In the genomic region with DNA sequence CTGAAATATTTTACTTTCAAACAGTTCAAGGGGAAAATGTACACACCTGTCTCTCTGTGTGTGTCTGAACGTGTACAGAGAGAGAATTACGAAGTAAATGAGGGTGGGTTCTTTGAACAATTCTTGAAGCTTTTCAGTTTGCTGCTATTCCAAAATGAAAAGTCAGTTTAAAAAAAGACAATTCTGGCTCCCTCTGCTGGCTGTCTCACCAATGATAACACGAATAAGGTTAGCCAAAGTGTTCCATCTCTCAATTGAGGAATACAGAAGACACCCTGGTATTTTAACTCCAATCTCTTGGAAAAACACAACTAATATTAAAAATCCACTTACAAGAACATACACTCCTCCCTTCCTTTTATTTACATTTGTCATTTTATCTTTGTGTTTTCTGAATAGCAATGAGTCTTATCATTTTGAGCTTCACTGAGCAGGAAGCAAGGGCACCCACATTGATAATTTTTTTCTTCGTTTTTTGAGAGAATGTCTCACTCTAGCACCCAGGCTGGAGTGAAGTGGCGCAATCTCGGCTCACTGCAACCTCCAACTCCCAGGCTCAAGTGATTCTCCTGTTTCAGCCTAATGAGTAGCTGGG, we compare ENCODE assay signal across 9 cellular contexts. TPM values are rescaled to one million over a fixed set of nuclear protein-coding genes. Genes with fewer than 3 reads are reported as not detected.
DNase-seq lines count a peak whose midpoint lies in the region; ATAC-seq, FAIRE-seq and TF ChIP-seq lines count a peak whose summit lies in the region.
"Had no signal": no experiment of that assay in that cellular context is flagged by ENCODE, and none has a peak within 500 bp of the region (broad histone marks: within the 10 kb centered on the region; RNA-seq: fewer than 3 reads in every experiment).

No MANE protein-coding gene starts in this region.

- peak; percentile 71 for FAIRE-seq in H1 (lab: Jason Lieb, UNC)

- TF ChIP-seq RAD21 in H1 (IDR thresholded peaks at IDR 0.05 in 1 of 2, conservative IDR thresholded peaks at IDR 0.05 in 1 of 2; ENCODE audit: low read depth in 2 of 2, low read length in 2 of 2) = peak; percentile 41 to 44

- H3K79me1 ChIP-seq in H1 (ENCODE audit: low read depth, low read length) = no peaks in the 10 kb centered on the region

- no peak overlapping the region for H3K23ac ChIP-seq in H1 (ENCODE audit: insufficient read length)

- no peaks in the 10 kb centered on the region for H3K9me2 ChIP-seq in GM23338 (ENCODE audit: insufficient read depth)

- no peak overlapping the region for H3K56ac ChIP-seq in H1 (replicated peaks; ENCODE audit: insufficient read length, low read depth, low read length)

- POLR2A ChIA-PET in H1 (lab: Charles Lee; ENCODE audit: partially characterized antibody) = interaction anchor here (0.9 to 3.1 kb wide), 8 partner anchors 9 to 130 kb away, joined by 3 to 12 read pairs (median 3); partner anchors contain the start of gene EFTUD2

- no peak overlapping the region for H2AFZ ChIP-seq in GM23338
- no peak overlapping the region for H2AFZ ChIP-seq in H1 (ENCODE audit: low read length)
- no peak overlapping the region for H2AFZ ChIP-seq in osteoblast (ENCODE audit: low read length)

- no peaks in the 10 kb centered on the region for H3K23me2 ChIP-seq in H1 (ENCODE audit: low read depth, low read length)

- H3K27me3 ChIP-seq in GM23338 (ENCODE audit: insufficient read depth) (no peaks in the 10 kb centered on the region), H1 (replicated peaks in 1 of 4; ENCODE audit: control insufficient read depth in 3 of 4, extremely low read depth in 1 of 4, insufficient read depth in 3 of 4, low read length in 3 of 4) (no peaks in the 10 kb centered on the region), osteoblast (ENCODE audit: insufficient read depth, low read length) (no peaks in the 10 kb centered on the region)

- H3K9ac ChIP-seq in H1 (replicated peaks in 1 of 4; ENCODE audit: extremely low read depth in 1 of 4, low read depth in 3 of 4, low read length in 3 of 4) = no peak overlapping the region

- H3K4me2 ChIP-seq in GM23338 (no peak overlapping the region), H1 (ENCODE audit: insufficient read depth in 1 of 2, low read depth in 2 of 2, low read length in 2 of 2) (no peak overlapping the region), osteoblast (ENCODE audit: insufficient read depth, low read length) (no peak overlapping the region)

- no peaks in the 10 kb centered on the region for H3K9me3 ChIP-seq in H1 (ENCODE audit: insufficient read depth in 2 of 2, low read depth in 1 of 2, low read length in 1 of 2)
- H3K9me3 ChIP-seq in osteoblast (ENCODE audit: low read depth, low read length) = no peaks in the 10 kb centered on the region

- DNase-seq in Calu3 (peak; percentile 52), GM23338 (ENCODE audit: low spot score) (peak; percentile 72), RKO (ENCODE audit: low spot score) (peak; percentile 57), H1 (ENCODE audit: low read depth in 1 of 2, low spot score in 2 of 2) (no peak), osteoblast (ENCODE audit: insufficient read length, low spot score, missing footprints) (peak; percentile 87), H4 (ENCODE audit: low spot score) (no peak)

- BruUV-seq in Calu3 (replicated peaks; lab: Mats Ljungman, UMichigan) = no TSS peak

- peaks cover 77% of the 10 kb centered on the region for H3K36me3 ChIP-seq in GM23338 (ENCODE audit: insufficient read depth)
- peaks cover 30 to 73% (median 58%) of the 10 kb centered on the region in 4 experiments for H3K36me3 ChIP-seq in H1 (ENCODE audit: control insufficient read depth in 2 of 4, insufficient read depth in 4 of 4, low read length in 3 of 4)
- H3K36me3 ChIP-seq in osteoblast (ENCODE audit: insufficient read depth, low read length) = peaks cover 74% of the 10 kb centered on the region

- H3K4me1 Mint-ChIP-seq in Calu3 (ENCODE audit: low read depth, unreplicated experiment) (no peaks in the 10 kb centered on the region), GM23338 (no peaks in the 10 kb centered on the region)

- H3F3A ChIP-seq in GM23338 (replicated peaks; ENCODE audit: low read depth) = peaks cover 22% of the 10 kb centered on the region; the same call in 1 of the 2 replicates

- H3K27me3 Mint-ChIP-seq in Calu3 (ENCODE audit: unreplicated experiment) = no peaks in the 10 kb centered on the region
- peaks cover 3% of the 10 kb centered on the region for H3K27me3 Mint-ChIP-seq in GM23338 (ENCODE audit: insufficient read depth, low read depth, poor library complexity)

- CTCF ChIA-PET in Calu3 (lab: Charles Lee) (interaction anchor here (1.0 to 3.1 kb wide), 6 partner anchors 11 to 106 kb away, joined by 3 to 27 read pairs (median 6); no protein-coding TSS in a partner anchor), H1 (lab: Charles Lee; ENCODE audit: partially characterized antibody) (interaction anchor here (0.6 to 11.2 kb wide), 34 partner anchors 9 to 503 kb away, joined by 3 to 154 read pairs (median 4); no protein-coding TSS in a partner anchor)

- TF ChIP-seq POLR2A in H1 (IDR thresholded peaks at IDR 0.05; ENCODE audit: control extremely low read depth in 1 of 2, low read depth in 2 of 2, low read length in 2 of 2) = no peak

- no peak overlapping the region for H2AK5ac ChIP-seq in H1 (ENCODE audit: low read depth, low read length)

- H3K79me2 ChIP-seq in GM23338 (replicated peaks; ENCODE audit: insufficient read depth) (no peaks in the 10 kb centered on the region; the same call in 1 of the 2 replicates), H1 (ENCODE audit: control insufficient read depth in 1 of 2, insufficient read depth in 2 of 2, low read length in 2 of 2) (no peaks in the 10 kb centered on the region), osteoblast (ENCODE audit: insufficient read depth, low read length) (no peaks in the 10 kb centered on the region)

- peaks cover 5% of the 10 kb centered on the region for H4K20me1 ChIP-seq in GM23338 (replicated peaks; ENCODE audit: insufficient read depth)
- no peaks in the 10 kb centered on the region for H4K20me1 ChIP-seq in H1 (replicated peaks in 1 of 2; ENCODE audit: control insufficient read depth in 1 of 2, insufficient read depth in 2 of 2, low read length in 2 of 2)
- H4K20me1 ChIP-seq in osteoblast (ENCODE audit: insufficient read depth, low read length) = peaks cover 4% of the 10 kb centered on the region

- H3K36me3 Mint-ChIP-seq in Calu3 (ENCODE audit: insufficient read depth, unreplicated experiment) (peaks cover 76% of the 10 kb centered on the region), GM23338 (ENCODE audit: low read depth) (peaks cover 80% of the 10 kb centered on the region)

- TF ChIP-seq CTCF in Calu3 (IDR thresholded peaks at IDR 0.05; ENCODE audit: unreplicated experiment) (peak; percentile 82), GM23338 (conservative IDR thresholded peaks at IDR 0.05; ENCODE audit: low read depth in 2 of 2) (peak; percentile 68 to 84), H1 (IDR thresholded peaks at IDR 0.05; ENCODE audit: control extremely low read depth in 1 of 3, insufficient read depth in 1 of 3, low read depth in 1 of 3, low read length in 3 of 3) (peak in 2 of 3 experiments; percentile 39 to 61; a peak in 2 of 4 replicates), osteoblast (IDR thresholded peaks at IDR 0.05; ENCODE audit: extremely low read depth, low read depth, low read length) (peak; percentile 72)

- H3K4me3 Mint-ChIP-seq in Calu3 (ENCODE audit: low read depth, unreplicated experiment) = no peak overlapping the region
- H3K4me3 Mint-ChIP-seq in GM23338 = no peak overlapping the region

- 80% methylated on average over 6 of the region's 6 CpGs; no CpG with 5 or more reads in 1 of the 2 experiments for WGBS in H1 (ENCODE audit: extremely low coverage in 1 of 2, insufficient coverage in 1 of 2, insufficient read length in 1 of 2, insufficient replicate concordance in 2 of 2, low coverage in 1 of 2, low lambda C conversion rate in 2 of 2, missing lambda C conversion rate in 1 of 2), 2 experiments

- no peak overlapping the region for H3K18ac ChIP-seq in H1 (ENCODE audit: extremely low read depth, low read length)

- TF ChIP-seq EP300 in H1 (IDR thresholded peaks at IDR 0.05; ENCODE audit: borderline replicate concordance in 1 of 2, low read depth in 2 of 2, low read length in 2 of 2) = no peak

- no peak overlapping the region for H2BK120ac ChIP-seq in H1 (replicated peaks; ENCODE audit: low read depth, low read length)

- no peak overlapping the region for H3K4ac ChIP-seq in H1 (replicated peaks; ENCODE audit: insufficient read length, low read depth, low read length)

- H2BK5ac ChIP-seq in H1 (ENCODE audit: low read depth, low read length) = no peak overlapping the region

- H3K4me3 ChIP-seq in GM23338 (no peak overlapping the region), H1 (ENCODE audit: extremely low read depth in 1 of 4, insufficient read depth in 2 of 4, low read depth in 3 of 4, low read length in 4 of 4) (no peak overlapping the region), osteoblast (ENCODE audit: insufficient read depth, low read length) (no peak overlapping the region)
- H3K4me3 ChIP-seq: lung had no signal

- no peak overlapping the region for H3K14ac ChIP-seq in H1 (ENCODE audit: insufficient read length)

- H4K91ac ChIP-seq in H1 (replicated peaks; ENCODE audit: insufficient read length, low read length) = no peak overlapping the region

- H2BK12ac ChIP-seq in H1 (ENCODE audit: low read depth, low read length) = no peak overlapping the region

- H3K27ac Mint-ChIP-seq in Calu3 (ENCODE audit: unreplicated experiment) (no peak overlapping the region), GM23338 (no peak overlapping the region; the same call in 1 of the 2 replicates)

- no peak overlapping the region for H4K5ac ChIP-seq in H1 (ENCODE audit: insufficient read length, low read depth, low read length)

- no peak overlapping the region for H2BK20ac ChIP-seq in H1 (ENCODE audit: low read length)

- H2BK15ac ChIP-seq in H1 (ENCODE audit: low read length) = no peak overlapping the region

- intact Hi-C loops in Calu3 (cut with micrococcal nuclease; ENCODE audit: unreplicated experiment) = no loop called here

- ATAC-seq in GM23338 (no peak), GM19395 (IDR thresholded peaks at IDR 0.05; ENCODE audit: unreplicated experiment) (no peak)

- H3K9me3 Mint-ChIP-seq in Calu3 (ENCODE audit: low read depth, unreplicated experiment) (no peaks in the 10 kb centered on the region), GM23338 (no peaks in the 10 kb centered on the region)

- H3K27ac ChIP-seq in GM23338 (ENCODE audit: low read depth) = no peak overlapping the region
- no peak overlapping the region for H3K27ac ChIP-seq in H1 (ENCODE audit: low read depth, low read length)
- H3K27ac ChIP-seq in osteoblast (ENCODE audit: low read depth, low read length) = no peak overlapping the region

- H4K8ac ChIP-seq in H1 (ENCODE audit: extremely low read depth, insufficient read depth, low read length) = no peak overlapping the region

- no peaks in the 10 kb centered on the region for H3K4me1 ChIP-seq in GM23338 (ENCODE audit: insufficient read depth)
- H3K4me1 ChIP-seq in H1 (replicated peaks in 1 of 4; ENCODE audit: control insufficient read depth in 3 of 4, insufficient read depth in 4 of 4, low read length in 3 of 4) = no peaks in the 10 kb centered on the region
- H3K4me1 ChIP-seq in osteoblast (ENCODE audit: insufficient read depth, low read length) = no peaks in the 10 kb centered on the region

RNA-seq across cellular contexts. Expression of gene EFTUD2, which starts 20.5 kb away (rescaled TPM):
- 197 and 202 TPM in 2 replicates for total RNA-seq in Calu3 (2022)
- 196 and 203 TPM in 2 replicates for total RNA-seq in GM23338 (2014; rRNA removed; shearing (Covaris generic))
- polyA plus RNA-seq in GM23338 (2016; fragmentation: Nextera tagmentation; extraction: Ambion mirVana) = 52.5 and 61.6 TPM in 2 replicates
- 174 and 195 TPM in 2 replicates for total RNA-seq in H1 (2021; fragmentation: NEBNext Ultra II Directional; extraction: Animal tissue kit (Norgen Biotek cat#: 25700))
- polyA plus RNA-seq in H1 (2011; rRNA removed) = 118 and 127 TPM in 2 replicates
- 133 TPM for polyA plus RNA-seq in H1 (2011; cell fraction: cytosol; rRNA removed)
- polyA plus RNA-seq in H1 (2011; cell fraction: nucleus; rRNA removed) = 363 TPM
- 127 to 175 TPM (median 133 TPM) in 4 replicates for polyA plus RNA-seq in H1 (2012, experiment 1 of 2)
- 54.1 TPM for polyA plus RNA-seq in H1 (2012, experiment 2 of 2)
- polyA plus RNA-seq in H1 (2013, experiment 1 of 2) = 64.3 TPM
- polyA plus RNA-seq in H1 (2013, experiment 2 of 2) = 59.4 TPM
- 417 and 449 TPM in 2 replicates for polyA minus RNA-seq in H1 (2011; rRNA and poly(A)+ RNA removed)
- polyA minus RNA-seq in H1 (2011; cell fraction: cytosol; rRNA and poly(A)+ RNA removed) = 92.7 TPM
- polyA minus RNA-seq in H1 (2011; cell fraction: nucleus; rRNA and poly(A)+ RNA removed) = 129 TPM
- total RNA-seq in osteoblast = 72.7 and 81.0 TPM in 2 replicates
- 120 and 173 TPM in 2 replicates for total RNA-seq in H4 (2014; rRNA removed; shearing (Covaris generic))

RNA-seq across cellular contexts. Expression of gene HIGD1B, which starts 31.0 kb away (rescaled TPM):
- not detected in 2 replicates for total RNA-seq in Calu3 (2022)
- not detected in 2 replicates for total RNA-seq in GM23338 (2014; rRNA removed; shearing (Covaris generic))
- not detected in 2 replicates for polyA plus RNA-seq in GM23338 (2016; fragmentation: Nextera tagmentation; extraction: Ambion mirVana)
- total RNA-seq in H1 (2021; fragmentation: NEBNext Ultra II Directional; extraction: Animal tissue kit (Norgen Biotek cat#: 25700)) = not detected in 2 replicates
- not detected in 2 replicates for polyA plus RNA-seq in H1 (2011; rRNA removed)
- polyA plus RNA-seq in H1 (2011; cell fraction: cytosol; rRNA removed) = not detected
- not detected for polyA plus RNA-seq in H1 (2011; cell fraction: nucleus; rRNA removed)
- not detected in 4 replicates for polyA plus RNA-seq in H1 (2012, experiment 1 of 2)
- polyA plus RNA-seq in H1 (2012, experiment 2 of 2) = not detected
- not detected for polyA plus RNA-seq in H1 (2013, experiment 1 of 2)
- not detected for polyA plus RNA-seq in H1 (2013, experiment 2 of 2)
- not detected in 2 replicates for polyA minus RNA-seq in H1 (2011; rRNA and poly(A)+ RNA removed)
- not detected for polyA minus RNA-seq in H1 (2011; cell fraction: cytosol; rRNA and poly(A)+ RNA removed)
- not detected for polyA minus RNA-seq in H1 (2011; cell fraction: nucleus; rRNA and poly(A)+ RNA removed)
- total RNA-seq in osteoblast = not detected in 2 replicates
- total RNA-seq in H4 (2014; rRNA removed; shearing (Covaris generic)) = not detected in 2 replicates
- total RNA-seq: T-helper 1 cell treated with Interleukin-12 subunit alpha and Interleukin-12 subunit beta and Interleukin-4 antibody, amounts not matched to agents 30 ng/mL and 1 ng/mL, for 36 hours had no signal

RNA-seq across cellular contexts. Expression of gene GFAP, which starts 36.6 kb away (rescaled TPM):
- total RNA-seq in Calu3 (2022) (not detected in 2 replicates), osteoblast (under 0.01 TPM in 2 replicates)
- 4.0 and 5.1 TPM in 2 replicates for total RNA-seq in GM23338 (2014; rRNA removed; shearing (Covaris generic))
- polyA plus RNA-seq in GM23338 (2016; fragmentation: Nextera tagmentation; extraction: Ambion mirVana) (0.15 and 0.73 TPM in 2 replicates), H1 (2011; rRNA removed) (1.5 and 2.4 TPM in 2 replicates)
- 1.3 and 1.6 TPM in 2 replicates for total RNA-seq in H1 (2021; fragmentation: NEBNext Ultra II Directional; extraction: Animal tissue kit (Norgen Biotek cat#: 25700))
- polyA plus RNA-seq in H1 (2011; cell fraction: cytosol; rRNA removed) = 2.4 TPM
- polyA plus RNA-seq in H1 (2011; cell fraction: nucleus; rRNA removed) = 2.7 TPM
- 0.75 to 2.3 TPM (median 2.0 TPM) in 4 replicates for polyA plus RNA-seq in H1 (2012, experiment 1 of 2)
- 1.8 TPM for polyA plus RNA-seq in H1 (2012, experiment 2 of 2)
- polyA plus RNA-seq in H1 (2013, experiment 1 of 2) = 1.3 TPM
- 0.98 TPM for polyA plus RNA-seq in H1 (2013, experiment 2 of 2)
- polyA minus RNA-seq in H1 (2011; rRNA and poly(A)+ RNA removed) = 0.13 and 0.66 TPM in 2 replicates
- polyA minus RNA-seq in H1 (2011; cell fraction: cytosol; rRNA and poly(A)+ RNA removed) = not detected
- 1.2 TPM for polyA minus RNA-seq in H1 (2011; cell fraction: nucleus; rRNA and poly(A)+ RNA removed)
- not detected in 2 replicates for total RNA-seq in H4 (2014; rRNA removed; shearing (Covaris generic))
- total RNA-seq: T-helper 1 cell treated with Interleukin-12 subunit alpha and Interleukin-12 subunit beta and Interleukin-4 antibody, amounts not matched to agents 30 ng/mL and 1 ng/mL, for 36 hours had no signal

RNA-seq across cellular contexts. Expression of gene GJC1, which starts 48.6 kb away (rescaled TPM):
- total RNA-seq in Calu3 (2022) (75.9 and 114 TPM in 2 replicates), osteoblast (10.3 and 10.5 TPM in 2 replicates)
- 87.8 and 99.2 TPM in 2 replicates for total RNA-seq in GM23338 (2014; rRNA removed; shearing (Covaris generic))
- polyA plus RNA-seq in GM23338 (2016; fragmentation: Nextera tagmentation; extraction: Ambion mirVana) (32.0 and 34.7 TPM in 2 replicates), H1 (2011; rRNA removed) (22.1 and 29.1 TPM in 2 replicates)
- 154 and 156 TPM in 2 replicates for total RNA-seq in H1 (2021; fragmentation: NEBNext Ultra II Directional; extraction: Animal tissue kit (Norgen Biotek cat#: 25700))
- 38.6 TPM for polyA plus RNA-seq in H1 (2011; cell fraction: cytosol; rRNA removed)
- 31.1 TPM for polyA plus RNA-seq in H1 (2011; cell fraction: nucleus; rRNA removed)
- 55.4 to 86.8 TPM (median 72.4 TPM) in 4 replicates for polyA plus RNA-seq in H1 (2012, experiment 1 of 2)
- polyA plus RNA-seq in H1 (2012, experiment 2 of 2) = 19.3 TPM
- polyA plus RNA-seq in H1 (2013, experiment 1 of 2) = 77.7 TPM
- 81.2 TPM for polyA plus RNA-seq in H1 (2013, experiment 2 of 2)
- 185 and 238 TPM in 2 replicates for polyA minus RNA-seq in H1 (2011; rRNA and poly(A)+ RNA removed)
- 63.6 TPM for polyA minus RNA-seq in H1 (2011; cell fraction: cytosol; rRNA and poly(A)+ RNA removed)
- 42.5 TPM for polyA minus RNA-seq in H1 (2011; cell fraction: nucleus; rRNA and poly(A)+ RNA removed)
- 8.2 and 8.8 TPM in 2 replicates for total RNA-seq in H4 (2014; rRNA removed; shearing (Covaris generic))

Comparison
In these comparisons a context has a peak if more than half of its experiments do, and no peak if none do; other contexts are left out.
1. DNase-seq: peak in Calu3 (single experiment), GM23338 (single experiment), RKO (single experiment) and osteoblast (single experiment); none in H1 (0 of 2) and H4 (single experiment).
2. Peak in every context shown above with its lines, with median percentiles within 50 percentile points of each other: CTCF ChIP-seq.